8 cellular contexts compared by ENCODE assay signal in genomic region chr1:156727492-156727891, GRCh38. TPM values are rescaled to one million over a fixed set of nuclear protein-coding genes. Genes with fewer than 3 reads are reported as not detected.
DNase-seq lines count a peak whose midpoint lies in the region; ATAC-seq and TF ChIP-seq lines count a peak whose summit lies in the region.

No MANE protein-coding gene starts in this region.

- H3K79me2 ChIP-seq in SU-DHL-6 (ENCODE audit: insufficient read depth, low read length) = peaks cover 68% of the 10 kb centered on the region
- peaks cover 71% of the 10 kb centered on the region for H3K79me2 ChIP-seq in hepatocyte

- no peak for DNase-seq in H7
- no peak for DNase-seq in hepatocyte (ENCODE audit: low spot score)
- no peak for DNase-seq in germinal center (ENCODE audit: low spot score)
- DNase-seq in effector CD4-positive, alpha-beta T cell = no peak
- no peak for DNase-seq in NCI-H446 treated with DMSO at 0.1 percent for 48 hours (lab: John Stamatoyannopoulos, UW)

- H3K27ac ChIP-seq in SU-DHL-6 (ENCODE audit: low read depth, low read length) (peak overlapping the region; percentile 74), hepatocyte (peak overlapping the region; percentile 99), skin epidermis (peak overlapping the region in 18 of 21 experiments; percentile 93 to 98 (median 96))

- ATAC-seq in HG03108 (IDR thresholded peaks at IDR 0.05; ENCODE audit: unreplicated experiment) = no peak

- H3K9me3 ChIP-seq in SU-DHL-6 (ENCODE audit: insufficient read depth, low read length) (no peaks in the 10 kb centered on the region), hepatocyte (ENCODE audit: low read depth) (no peaks in the 10 kb centered on the region)

- H3K9me2 ChIP-seq in SU-DHL-6 (replicated peaks; ENCODE audit: insufficient read depth, low read length) (no peaks in the 10 kb centered on the region), hepatocyte (replicated peaks; ENCODE audit: insufficient read depth) (no peaks in the 10 kb centered on the region)

- H3K4me2 ChIP-seq in SU-DHL-6 (ENCODE audit: low read depth, low read length, poor library complexity, severe bottlenecking) (peak overlapping the region; percentile 80), hepatocyte (peak overlapping the region; percentile 89)

- 70% methylated on average over 7 of the region's 7 CpGs for WGBS in hepatocyte (ENCODE audit: low lambda C conversion rate, missing lambda C conversion rate)

- H3K4me1 ChIP-seq in hepatocyte (ENCODE audit: insufficient read depth) = peaks cover 35% of the 10 kb centered on the region

- H3K27me3 ChIP-seq in H7 (ENCODE audit: control insufficient read depth, insufficient read depth, low read length) (no peaks in the 10 kb centered on the region), SU-DHL-6 (ENCODE audit: low read length) (no peaks in the 10 kb centered on the region), hepatocyte (no peaks in the 10 kb centered on the region)

- no peak for TF ChIP-seq CTCF in SU-DHL-6 (IDR thresholded peaks at IDR 0.05; ENCODE audit: insufficient read depth, low read length, poor library complexity, severe bottlenecking)
- TF ChIP-seq CTCF in hepatocyte (IDR thresholded peaks at IDR 0.05; ENCODE audit: poor library complexity) = no peak

- H2AFZ ChIP-seq in SU-DHL-6 (ENCODE audit: low read depth, low read length, severe bottlenecking) (no peak overlapping the region), hepatocyte (no peak overlapping the region)

- peak overlapping the region; percentile 98 for H3K4me3 ChIP-seq in H7 (ENCODE audit: insufficient read depth, low read depth, low read length)
- peak overlapping the region; percentile 90 for H3K4me3 ChIP-seq in SU-DHL-6 (ENCODE audit: insufficient read depth, low read length, poor library complexity, severe bottlenecking)
- H3K4me3 ChIP-seq in hepatocyte = peak overlapping the region; percentile 68
- peak overlapping the region; percentile 68 to 89 (median 80) for H3K4me3 ChIP-seq in skin epidermis

- H4K20me1 ChIP-seq in SU-DHL-6 (ENCODE audit: low read depth, low read length) (peaks cover 22% of the 10 kb centered on the region), hepatocyte (ENCODE audit: insufficient read depth, poor library complexity, severe bottlenecking) (peaks cover 28% of the 10 kb centered on the region)

- peaks cover 17% of the 10 kb centered on the region for H3F3A ChIP-seq in SU-DHL-6 (ENCODE audit: insufficient read depth)

- H3K9ac ChIP-seq in SU-DHL-6 (ENCODE audit: low read length) = peak overlapping the region; percentile 94

- H3K36me3 ChIP-seq in H7 (replicated peaks; ENCODE audit: control insufficient read depth, insufficient read depth, low read length) = peaks cover 18% of the 10 kb centered on the region
- peaks cover 23% of the 10 kb centered on the region for H3K36me3 ChIP-seq in SU-DHL-6 (ENCODE audit: low read length)
- no peaks in the 10 kb centered on the region for H3K36me3 ChIP-seq in hepatocyte (replicated peaks; ENCODE audit: insufficient read depth, low read depth)

RNA-seq across cellular contexts. Expression of gene METTL25B, which starts 0.8 kb away (rescaled TPM):
- total RNA-seq in H7 (2014; rRNA removed; shearing (Covaris generic)) = 25.7 and 33.1 TPM in 2 replicates
- 20.6 and 21.8 TPM in 2 replicates for total RNA-seq in hepatocyte
- polyA plus RNA-seq in hepatocyte = 22.6 and 24.7 TPM in 2 replicates

RNA-seq across cellular contexts. Expression of gene ISG20L2, which starts 1.1 kb away (rescaled TPM):
- 55.2 and 56.4 TPM in 2 replicates for total RNA-seq in H7 (2014; rRNA removed; shearing (Covaris generic))
- 22.4 and 27.5 TPM in 2 replicates for total RNA-seq in hepatocyte
- 13.5 and 16.4 TPM in 2 replicates for polyA plus RNA-seq in hepatocyte

RNA-seq across cellular contexts. Expression of gene MRPL24, which starts 13.4 kb away (rescaled TPM):
- total RNA-seq in H7 (2014; rRNA removed; shearing (Covaris generic)) = 92.1 and 105 TPM in 2 replicates
- total RNA-seq in hepatocyte = 40.4 and 44.9 TPM in 2 replicates
- 61.9 and 64.1 TPM in 2 replicates for polyA plus RNA-seq in hepatocyte

RNA-seq across cellular contexts. Expression of gene CRABP2, which starts 22.1 kb away (rescaled TPM):
- total RNA-seq in H7 (2014; rRNA removed; shearing (Covaris generic)) = 137 and 190 TPM in 2 replicates
- total RNA-seq in hepatocyte = 54.5 and 93.5 TPM in 2 replicates
- 171 and 195 TPM in 2 replicates for polyA plus RNA-seq in hepatocyte

RNA-seq across cellular contexts. Expression of gene HDGF, which starts 24.0 kb away (rescaled TPM):
- total RNA-seq in H7 (2014; rRNA removed; shearing (Covaris generic)) = 408 and 515 TPM in 2 replicates
- 160 and 192 TPM in 2 replicates for total RNA-seq in hepatocyte
- 153 and 166 TPM in 2 replicates for polyA plus RNA-seq in hepatocyte
